13 cellular contexts compared by ENCODE assay signal in the genomic region with DNA sequence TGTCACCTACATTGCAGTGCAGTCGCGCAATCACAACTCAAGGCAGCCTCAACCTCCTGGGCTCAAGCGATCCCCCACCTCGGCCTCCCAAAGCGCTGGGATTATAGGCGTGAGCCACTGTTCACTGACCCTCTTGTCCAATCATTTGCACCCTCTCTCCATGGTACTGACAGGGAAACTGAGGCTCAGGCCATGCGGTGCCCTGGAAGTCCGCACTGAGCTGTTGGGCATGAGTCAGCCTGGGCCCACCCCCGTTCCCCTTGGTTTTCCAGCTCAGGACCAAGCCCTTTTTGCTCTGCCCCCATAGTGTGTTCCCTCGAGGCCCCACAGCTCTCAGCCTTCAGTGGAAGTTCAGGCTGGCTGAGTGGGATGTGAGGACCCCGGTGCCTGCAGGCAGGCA. TPM values are rescaled to one million over a fixed set of nuclear protein-coding genes. Genes with fewer than 3 reads are reported as not detected.
DNase-seq lines count a peak whose midpoint lies in the region; ATAC-seq and TF ChIP-seq lines count a peak whose summit lies in the region.
"Had no signal": no experiment of that assay in that cellular context is flagged by ENCODE, and none has a peak within 500 bp of the region (broad histone marks: within the 10 kb centered on the region; RNA-seq: fewer than 3 reads in every experiment).

No MANE protein-coding gene starts in this region.

- TF ChIP-seq CTCF in WERI-Rb-1 (IDR thresholded peaks at IDR 0.05; ENCODE audit: low read depth, low read length) = no peak

- H3K4me1 Mint-ChIP-seq in activated naive CD8-positive, alpha-beta T cell (ENCODE audit: low read depth) = peaks cover 50% of the 10 kb centered on the region
- peaks cover 42% of the 10 kb centered on the region for H3K4me1 Mint-ChIP-seq in activated naive CD8-positive, alpha-beta T cell treated with anti-CD3 and anti-CD28 coated beads, Interleukin-2, amount 50 U/mL, for 24 hours
- peaks cover 48 to 64% of the 10 kb centered on the region in 2 donors for H3K4me1 Mint-ChIP-seq in effector memory CD8-positive, alpha-beta T cell (ENCODE audit: low read depth in 2 of 2)
- H3K4me1 Mint-ChIP-seq in CD4-positive, alpha-beta memory T cell = peaks cover 10 to 43% (median 25%) of the 10 kb centered on the region in 4 donors
- peaks cover 31% of the 10 kb centered on the region for H3K4me1 Mint-ChIP-seq in activated T-cell treated with anti-CD3 and anti-CD28 coated beads, Interleukin-2, amount 50 U/mL, for 24 hours (ENCODE audit: low read depth)

- no peaks in the 10 kb centered on the region for H3K27me3 Mint-ChIP-seq in activated naive CD8-positive, alpha-beta T cell
- no peaks in the 10 kb centered on the region for H3K27me3 Mint-ChIP-seq in activated naive CD8-positive, alpha-beta T cell treated with anti-CD3 and anti-CD28 coated beads, Interleukin-2, amount 50 U/mL, for 24 hours
- no peaks in the 10 kb centered on the region for H3K27me3 Mint-ChIP-seq in effector memory CD8-positive, alpha-beta T cell
- no peaks in the 10 kb centered on the region for H3K27me3 Mint-ChIP-seq in CD4-positive, alpha-beta memory T cell
- H3K27me3 Mint-ChIP-seq in activated T-cell treated with anti-CD3 and anti-CD28 coated beads, Interleukin-2, amount 50 U/mL, for 24 hours = peaks cover under 1% of the 10 kb centered on the region
- H3K27me3 Mint-ChIP-seq: CD4-positive, alpha-beta T cell had no signal

- no peak overlapping the region for H3K4me3 Mint-ChIP-seq in activated naive CD8-positive, alpha-beta T cell
- H3K4me3 Mint-ChIP-seq in activated naive CD8-positive, alpha-beta T cell treated with anti-CD3 and anti-CD28 coated beads, Interleukin-2, amount 50 U/mL, for 24 hours = no peak overlapping the region
- peak overlapping the region; percentile 36 to 58 for H3K4me3 Mint-ChIP-seq in effector memory CD8-positive, alpha-beta T cell
- H3K4me3 Mint-ChIP-seq in CD4-positive, alpha-beta memory T cell = no peak overlapping the region
- no peak overlapping the region for H3K4me3 Mint-ChIP-seq in activated T-cell treated with anti-CD3 and anti-CD28 coated beads, Interleukin-2, amount 50 U/mL, for 24 hours
- H3K4me3 Mint-ChIP-seq: CD4-positive, alpha-beta T cell had no signal

- DNase-seq in activated naive CD8-positive, alpha-beta T cell treated with anti-CD3 and anti-CD28 coated beads, Interleukin-2, amount 50 U/mL, for 24 hours = no peak
- DNase-seq in WERI-Rb-1 = no peak
- DNase-seq in effector memory CD8-positive, alpha-beta T cell = no peak
- DNase-seq in CD4-positive, alpha-beta memory T cell = no peak
- no peak for DNase-seq in activated T-cell treated with anti-CD3 and anti-CD28 coated beads, Interleukin-2, amount 50 U/mL, for 24 hours
- no peak for DNase-seq in stimulated activated CD4-positive, alpha-beta T cell treated with anti-CD3 and anti-CD28 coated beads, Interleukin-4, amount 100 ng/mL, for 1 hour
- DNase-seq: CD4-positive, alpha-beta T cell; DMS153; EL; HCEC 1CT had no signal

- H3K9me3 ChIP-seq in WERI-Rb-1 (ENCODE audit: severe bottlenecking) = no peaks in the 10 kb centered on the region
- H3K9me3 ChIP-seq in CD4-positive, alpha-beta memory T cell (ENCODE audit: control insufficient read depth in 1 of 2, low read length in 2 of 2) = no peaks in the 10 kb centered on the region

- H3K9me3 Mint-ChIP-seq in activated naive CD8-positive, alpha-beta T cell (ENCODE audit: low read depth) = no peaks in the 10 kb centered on the region
- H3K9me3 Mint-ChIP-seq in activated naive CD8-positive, alpha-beta T cell treated with anti-CD3 and anti-CD28 coated beads, Interleukin-2, amount 50 U/mL, for 24 hours = no peaks in the 10 kb centered on the region
- no peaks in the 10 kb centered on the region for H3K9me3 Mint-ChIP-seq in effector memory CD8-positive, alpha-beta T cell
- H3K9me3 Mint-ChIP-seq in CD4-positive, alpha-beta memory T cell = no peaks in the 10 kb centered on the region
- H3K9me3 Mint-ChIP-seq in activated T-cell treated with anti-CD3 and anti-CD28 coated beads, Interleukin-2, amount 50 U/mL, for 24 hours = no peaks in the 10 kb centered on the region
- H3K9me3 Mint-ChIP-seq: CD4-positive, alpha-beta T cell had no signal

- H3K27me3 ChIP-seq in WERI-Rb-1 (ENCODE audit: insufficient read depth, low read depth, severe bottlenecking) = no peaks in the 10 kb centered on the region
- no peaks in the 10 kb centered on the region for H3K27me3 ChIP-seq in CD4-positive, alpha-beta memory T cell (ENCODE audit: insufficient read depth, low read length)

- ATAC-seq in activated naive CD8-positive, alpha-beta T cell treated with anti-CD3 and anti-CD28 coated beads, Interleukin-2, amount 50 U/mL, for 24 hours = no peak
- ATAC-seq in effector memory CD8-positive, alpha-beta T cell (replicated peaks) = no peak
- ATAC-seq in GM21381 (IDR thresholded peaks at IDR 0.05; ENCODE audit: unreplicated experiment) = no peak

- peak overlapping the region; percentile 99 for H3K27ac ChIP-seq in WERI-Rb-1
- H3K27ac ChIP-seq in CD4-positive, alpha-beta memory T cell (ENCODE audit: low read depth, low read length) = no peak overlapping the region
- H3K27ac ChIP-seq: HL-60 had no signal

- peaks cover 33% of the 10 kb centered on the region for H3K36me3 ChIP-seq in WERI-Rb-1
- H3K36me3 ChIP-seq in CD4-positive, alpha-beta memory T cell (ENCODE audit: insufficient read depth, low read length) = no peaks in the 10 kb centered on the region

- CTCF ChIA-PET in CD4-positive, alpha-beta memory T cell (lab: Charles Lee; ENCODE audit: partially characterized antibody) = interaction anchor here (1.2 kb wide), 1 partner anchor 203 kb away, joined by 3 read pairs; no protein-coding TSS in a partner anchor

- POLR2A ChIA-PET in CD4-positive, alpha-beta memory T cell (lab: Charles Lee; ENCODE audit: partially characterized antibody) = no interaction called here

- H3K4me3 ChIP-seq in WERI-Rb-1 (ENCODE audit: low read depth, low read length) = no peak overlapping the region
- no peak overlapping the region for H3K4me3 ChIP-seq in CD4-positive, alpha-beta memory T cell (ENCODE audit: low read length in 2 of 2)

- H3K27ac Mint-ChIP-seq in activated naive CD8-positive, alpha-beta T cell = peak overlapping the region; percentile 46
- no peak overlapping the region for H3K27ac Mint-ChIP-seq in activated naive CD8-positive, alpha-beta T cell treated with anti-CD3 and anti-CD28 coated beads, Interleukin-2, amount 50 U/mL, for 24 hours
- H3K27ac Mint-ChIP-seq in effector memory CD8-positive, alpha-beta T cell = peak overlapping the region in 1 of 2 donors; percentile 70
- H3K27ac Mint-ChIP-seq in CD4-positive, alpha-beta memory T cell = no peak overlapping the region
- H3K27ac Mint-ChIP-seq in activated T-cell treated with anti-CD3 and anti-CD28 coated beads, Interleukin-2, amount 50 U/mL, for 24 hours = no peak overlapping the region
- H3K27ac Mint-ChIP-seq: CD4-positive, alpha-beta T cell had no signal

- no peaks in the 10 kb centered on the region for H3K36me3 Mint-ChIP-seq in activated naive CD8-positive, alpha-beta T cell
- H3K36me3 Mint-ChIP-seq in activated naive CD8-positive, alpha-beta T cell treated with anti-CD3 and anti-CD28 coated beads, Interleukin-2, amount 50 U/mL, for 24 hours (ENCODE audit: low read depth) = no peaks in the 10 kb centered on the region
- H3K36me3 Mint-ChIP-seq in effector memory CD8-positive, alpha-beta T cell (ENCODE audit: insufficient read depth) = peaks cover 34% of the 10 kb centered on the region
- H3K36me3 Mint-ChIP-seq in CD4-positive, alpha-beta memory T cell = peaks cover 0 to 3% of the 10 kb centered on the region in 2 donors
- no peaks in the 10 kb centered on the region for H3K36me3 Mint-ChIP-seq in activated T-cell treated with anti-CD3 and anti-CD28 coated beads, Interleukin-2, amount 50 U/mL, for 24 hours (ENCODE audit: low read depth)

- intact Hi-C loops in CD4-positive, alpha-beta memory T cell (cut with micrococcal nuclease) = no loop called here

- H3K4me1 ChIP-seq in CD4-positive, alpha-beta memory T cell (ENCODE audit: insufficient read depth, low read length) = peaks cover 9% of the 10 kb centered on the region

RNA-seq across cellular contexts. Expression of gene GSE1, which starts 10.1 kb away (rescaled TPM):
- total RNA-seq in CD4-positive, alpha-beta memory T cell = 10 to 100 TPM; 24.1 to 25.0 TPM
- 1 to 10 TPM in 1 of 2 donors, under 1 TPM in 1; 0.23 to 2.1 TPM for polyA plus RNA-seq in CD4-positive, alpha-beta memory T cell

Comparison
In these comparisons a context has a peak if more than half of its experiments do, and no peak if none do; other contexts are left out.
1. H3K4me3 Mint-ChIP-seq: peak in effector memory CD8-positive, alpha-beta T cell (2 of 2); none in activated naive CD8-positive, alpha-beta T cell (single experiment), activated naive CD8-positive, alpha-beta T cell treated with anti-CD3 and anti-CD28 coated beads, Interleukin-2, amount 50 U/mL, for 24 hours (single experiment), CD4-positive, alpha-beta memory T cell (0 of 8) and activated T-cell treated with anti-CD3 and anti-CD28 coated beads, Interleukin-2, amount 50 U/mL, for 24 hours (single experiment).